Comparison of ENCODE assay signal across 11 cellular contexts in genomic region chr6:57216235-57217101, GRCh38. TPM values are rescaled to one million over a fixed set of nuclear protein-coding genes. Genes with fewer than 3 reads are reported as not detected.
A peak's percentile ranks its signal among the peaks of the same experiment; 100 is the strongest.
DNase-seq lines count a peak whose midpoint lies in the region; ATAC-seq, FAIRE-seq and TF ChIP-seq lines count a peak whose summit lies in the region.
"Had no signal": no experiment of that assay in that cellular context is flagged by ENCODE, and none has a peak within 500 bp of the region (broad histone marks: within the 10 kb centered on the region; RNA-seq: fewer than 3 reads in every experiment).

No MANE protein-coding gene starts in this region.

- no peaks in the 10 kb centered on the region for H3K9me3 ChIP-seq in mucosa of descending colon
- no peaks in the 10 kb centered on the region for H3K9me3 ChIP-seq in lower lobe of right lung

- no peaks in the 10 kb centered on the region for H3K27me3 Mint-ChIP-seq in chondrocyte (ENCODE audit: low read depth)
- peaks cover 15% of the 10 kb centered on the region for H3K27me3 Mint-ChIP-seq in activated T-cell treated with anti-CD3 and anti-CD28 coated beads, Interleukin-2, amount 50 U/mL, for 72 hours (ENCODE audit: low read depth)

- DNase-seq in AG10803 (ENCODE audit: low read depth) (peak; percentile 39), HTR-8/SVneo (ENCODE audit: insufficient read length, low spot score) (no peak), chondrocyte (ENCODE audit: low spot score) (no peak), mucosa of descending colon (peak in 2 of 3 donors; percentile 41 to 55), lower lobe of right lung (no peak)
- no peak for DNase-seq in activated T-cell treated with anti-CD3 and anti-CD28 coated beads, Interleukin-2, amount 50 U/mL, for 72 hours
- DNase-seq: activated gamma-delta T cell, NCI-H1105 treated with DMSO at 0.1 percent for 48 hours had no signal

- H3K36me3 ChIP-seq in mucosa of descending colon (ENCODE audit: low read depth) (no peaks in the 10 kb centered on the region), lower lobe of right lung (no peaks in the 10 kb centered on the region)

- no peaks in the 10 kb centered on the region for H3K27me3 ChIP-seq in lower lobe of right lung (ENCODE audit: low read depth)

- H3K9me3 Mint-ChIP-seq in chondrocyte (ENCODE audit: low read depth), result peaks cover 25% of the 10 kb centered on the region
- peaks cover 3 to 5% of the 10 kb centered on the region in 2 donors for H3K9me3 Mint-ChIP-seq in activated T-cell treated with anti-CD3 and anti-CD28 coated beads, Interleukin-2, amount 50 U/mL, for 72 hours

- H3K4me1 Mint-ChIP-seq in chondrocyte (ENCODE audit: low read depth), result peaks cover 86% of the 10 kb centered on the region
- H3K4me1 Mint-ChIP-seq in activated T-cell treated with anti-CD3 and anti-CD28 coated beads, Interleukin-2, amount 50 U/mL, for 72 hours (ENCODE audit: low read depth), result peaks cover 33% of the 10 kb centered on the region

- peak overlapping the region; percentile 78 for H3K27ac Mint-ChIP-seq in chondrocyte (ENCODE audit: unreplicated experiment)
- H3K27ac Mint-ChIP-seq in activated T-cell treated with anti-CD3 and anti-CD28 coated beads, Interleukin-2, amount 50 U/mL, for 72 hours, result no peak overlapping the region

- H3K4me3 Mint-ChIP-seq in chondrocyte (ENCODE audit: unreplicated experiment), result peak overlapping the region; percentile 32
- H3K4me3 Mint-ChIP-seq in activated T-cell treated with anti-CD3 and anti-CD28 coated beads, Interleukin-2, amount 50 U/mL, for 72 hours, result no peak overlapping the region

- TF ChIP-seq CTCF in AG10803 (conservative IDR thresholded peaks at IDR 0.05; ENCODE audit: low read length) (0 out of 2 replicates have a peak, but pooled peaks have one; percentile 1), chondrocyte (IDR thresholded peaks at IDR 0.05) (peak; percentile 67), mucosa of descending colon (IDR thresholded peaks at IDR 0.05) (no peak), lower lobe of right lung (IDR thresholded peaks at IDR 0.05) (no peak)

- FAIRE-seq in HTR-8/SVneo (lab: Jason Lieb, UNC), result peak; percentile 9
- FAIRE-seq: islet of Langerhans had no signal

- no peak overlapping the region for H3K27ac ChIP-seq in lower lobe of right lung

- peaks cover 8% of the 10 kb centered on the region for H3K4me1 ChIP-seq in mucosa of descending colon (ENCODE audit: low read depth)
- H3K4me1 ChIP-seq in lower lobe of right lung, result no peaks in the 10 kb centered on the region

- intact Hi-C loops in mucosa of descending colon (cut with DNase I, micrococcal nuclease) (no loop called here), lower lobe of right lung (cut with DNase I) (no loop called here)

- peaks cover 17% of the 10 kb centered on the region for H3K36me3 Mint-ChIP-seq in chondrocyte (ENCODE audit: low read depth)
- H3K36me3 Mint-ChIP-seq in activated T-cell treated with anti-CD3 and anti-CD28 coated beads, Interleukin-2, amount 50 U/mL, for 72 hours (ENCODE audit: insufficient read depth in 2 of 2), result peaks cover 7% of the 10 kb centered on the region in 2 donors

- peak; percentile 72 for ATAC-seq in mucosa of descending colon
- no peak for ATAC-seq in HG03565 (IDR thresholded peaks at IDR 0.05; ENCODE audit: unreplicated experiment)
- no peak for ATAC-seq in activated T-cell treated with anti-CD3 and anti-CD28 coated beads, Interleukin-2, amount 50 U/mL, for 72 hours (replicated peaks in 1 of 2)
- no peak for ATAC-seq in lower lobe of right lung
- no peak for ATAC-seq in HG03571 (IDR thresholded peaks at IDR 0.05; ENCODE audit: unreplicated experiment)

- H3K4me3 ChIP-seq in AG10803 (ENCODE audit: low read length), result no peak overlapping the region
- H3K4me3 ChIP-seq in mucosa of descending colon, result no peak overlapping the region
- H3K4me3 ChIP-seq in lower lobe of right lung, result no peak overlapping the region

RNA-seq across cellular contexts. Expression of gene RAB23, which starts 5.6 kb away (rescaled TPM):
- total RNA-seq in chondrocyte (69.7 to 79.4 TPM (median 78.4 TPM) in 3 replicates), mucosa of descending colon (100 to 1,000 TPM in 1 of 3 donors, 1 to 10 TPM in 2; 2.9 to 109 (median 8.7) TPM), lower lobe of right lung (11.3 TPM)
- 1 to 10 TPM; 2.0 to 2.2 TPM for total RNA-seq in activated T-cell treated with anti-CD3 and anti-CD28 coated beads, Interleukin-2, amount 50 U/mL, for 72 hours

RNA-seq across cellular contexts. Expression of gene BAG2, which starts 44.3 kb away (rescaled TPM):
- total RNA-seq in chondrocyte (12.1 to 13.7 TPM (median 12.1 TPM) in 3 replicates), mucosa of descending colon (10 to 100 TPM in 1 of 3 donors, 1 to 10 TPM in 1, under 1 TPM in 1; 0.96 to 43.7 (median 2.3) TPM), lower lobe of right lung (5.1 TPM)
- total RNA-seq in activated T-cell treated with anti-CD3 and anti-CD28 coated beads, Interleukin-2, amount 50 U/mL, for 72 hours, result 1 to 10 TPM; 5.5 to 5.8 TPM

Comparison
In these comparisons a context has a peak if more than half of its experiments do, and no peak if none do; other contexts are left out.
1. DNase-seq: peak in AG10803 (single experiment) and mucosa of descending colon (2 of 3); none in HTR-8/SVneo (single experiment), chondrocyte (single experiment), activated T-cell treated with anti-CD3 and anti-CD28 coated beads, Interleukin-2, amount 50 U/mL, for 72 hours (0 of 2) and lower lobe of right lung (single experiment).
2. CTCF ChIP-seq: peak in AG10803 (single experiment) and chondrocyte (single experiment); none in mucosa of descending colon (single experiment) and lower lobe of right lung (single experiment).